10 cellular contexts compared by ENCODE assay signal in genomic region chr6:102114402-102114801, GRCh38.
DNase-seq lines count a peak whose midpoint lies in the region; ATAC-seq and TF ChIP-seq lines count a peak whose summit lies in the region.
"Had no signal": no experiment of that assay in that cellular context is flagged by ENCODE, and none has a peak within 500 bp of the region (broad histone marks: within the 10 kb centered on the region; RNA-seq: fewer than 3 reads in every experiment).

No MANE protein-coding gene starts in this region.

- H3K4me1 ChIP-seq in A673 (ENCODE audit: insufficient read depth, low read length, poor library complexity, severe bottlenecking): no peaks in the 10 kb centered on the region
- no peaks in the 10 kb centered on the region for H3K4me1 ChIP-seq in aorta (ENCODE audit: control insufficient read depth in 1 of 2, insufficient read depth in 2 of 2, low read length in 2 of 2)

- peak; percentile 65 for TF ChIP-seq CTCF in A673 (conservative IDR thresholded peaks at IDR 0.05; ENCODE audit: low read depth, low read length)

- H3K4me3 ChIP-seq in A673 (ENCODE audit: low read depth, low read length, poor library complexity, severe bottlenecking) (no peak overlapping the region), aorta (ENCODE audit: low read length in 2 of 2) (no peak overlapping the region)
- H3K4me3 ChIP-seq in Jurkat, Clone E6-1 (ENCODE audit: low read length): no peak overlapping the region

- H3K36me3 ChIP-seq in A673 (ENCODE audit: insufficient read depth, low read length, poor library complexity, severe bottlenecking) (no peaks in the 10 kb centered on the region), aorta (ENCODE audit: control insufficient read depth in 1 of 2, insufficient read depth in 2 of 2, low read length in 1 of 2) (no peaks in the 10 kb centered on the region)

- CTCF ChIA-PET in A673 (lab: Charles Lee): no interaction called here

- H3K27me3 ChIP-seq in A673 (replicated peaks; ENCODE audit: insufficient read depth, low read depth, low read length, poor library complexity): no peaks in the 10 kb centered on the region
- no peaks in the 10 kb centered on the region for H3K27me3 ChIP-seq in aorta (ENCODE audit: control insufficient read depth in 1 of 2, insufficient read depth in 2 of 2, low read length in 1 of 2)

- H3K9me3 Mint-ChIP-seq in activated T-helper 2 cell treated with anti-CD3 and anti-CD28 coated beads, Interferon-gamma antibody, Interleukin-2, Interleukin-4, amounts not matched to agents 10 μg/mL and 5 μg/mL and 100 μg/mL, durations not matched to agents 14 hours and 24 hours and 36 hours: peaks cover 9% of the 10 kb centered on the region

- H3K4me1 Mint-ChIP-seq in activated T-helper 2 cell treated with anti-CD3 and anti-CD28 coated beads, Interferon-gamma antibody, Interleukin-2, Interleukin-4, amounts not matched to agents 10 μg/mL and 5 μg/mL and 100 μg/mL, durations not matched to agents 14 hours and 24 hours and 36 hours (ENCODE audit: low read depth): no peaks in the 10 kb centered on the region

- ATAC-seq in GM19351 (IDR thresholded peaks at IDR 0.05; ENCODE audit: unreplicated experiment) (peak; percentile 79), aorta (ENCODE audit: low FRiP score) (no peak)
- ATAC-seq: left ventricle myocardium superior had no signal

- intact Hi-C loops in A673 (cut with micrococcal nuclease; ENCODE audit: unreplicated experiment): loop anchor here (10.0 kb wide), 2 partner anchors 500 to 1010 kb away; no protein-coding TSS in a partner anchor
- intact Hi-C loops in posterior cingulate gyrus (cut with DNase I): no loop called here
- intact Hi-C loops in aorta (cut with DNase I): no loop called here
- intact Hi-C loops in activated T-helper 2 cell treated with anti-CD3 and anti-CD28 coated beads, Interferon-gamma antibody, Interleukin-2, Interleukin-4, amounts not matched to agents 10 μg/mL and 5 μg/mL and 100 μg/mL, durations not matched to agents 14 hours and 24 hours and 36 hours (cut with micrococcal nuclease): no loop called here

- BruUV-seq in A673 (replicated peaks; lab: Mats Ljungman, UMichigan): no TSS peak

- no peaks in the 10 kb centered on the region for H3K36me3 Mint-ChIP-seq in activated T-helper 2 cell treated with anti-CD3 and anti-CD28 coated beads, Interferon-gamma antibody, Interleukin-2, Interleukin-4, amounts not matched to agents 10 μg/mL and 5 μg/mL and 100 μg/mL, durations not matched to agents 14 hours and 24 hours and 36 hours (ENCODE audit: low read depth)

- no peak overlapping the region for H3K4me3 Mint-ChIP-seq in activated T-helper 2 cell treated with anti-CD3 and anti-CD28 coated beads, Interferon-gamma antibody, Interleukin-2, Interleukin-4, amounts not matched to agents 10 μg/mL and 5 μg/mL and 100 μg/mL, durations not matched to agents 14 hours and 24 hours and 36 hours (ENCODE audit: low read depth)

- H3K27ac ChIP-seq in A673 (ENCODE audit: low read depth, low read length, poor library complexity, severe bottlenecking) (no peak overlapping the region), aorta (ENCODE audit: low read depth in 1 of 2, low read length in 2 of 2) (no peak overlapping the region)

- DNase-seq in A673 (ENCODE audit: low spot score) (peak; percentile 48), amniotic epithelial cell (ENCODE audit: low read depth) (peak; percentile 30), posterior cingulate gyrus (no peak), COLO668 (lab: John Stamatoyannopoulos, UW; ENCODE audit: unreplicated experiment) (no peak), aorta (no peak)
- DNase-seq in Jurkat, Clone E6-1 (ENCODE audit: low read depth, low spot score): peak; percentile 31
- DNase-seq in activated T-helper 2 cell treated with anti-CD3 and anti-CD28 coated beads, Interferon-gamma antibody, Interleukin-2, Interleukin-4, amounts not matched to agents 10 μg/mL and 5 μg/mL and 100 μg/mL, durations not matched to agents 14 hours and 24 hours and 36 hours (ENCODE audit: low spot score): no peak
- DNase-seq: activated gamma-delta T cell treated with Interleukin-2 at 50 U/mL for 16 hours, left ventricle myocardium superior had no signal

- no peaks in the 10 kb centered on the region for H3K9me3 ChIP-seq in A673 (ENCODE audit: low read depth, low read length, poor library complexity, severe bottlenecking)
- peaks cover 3% of the 10 kb centered on the region for H3K9me3 ChIP-seq in aorta (ENCODE audit: control insufficient read depth, low read length)

- H3K27ac Mint-ChIP-seq in activated T-helper 2 cell treated with anti-CD3 and anti-CD28 coated beads, Interferon-gamma antibody, Interleukin-2, Interleukin-4, amounts not matched to agents 10 μg/mL and 5 μg/mL and 100 μg/mL, durations not matched to agents 14 hours and 24 hours and 36 hours: no peak overlapping the region

- WGBS in aorta, 2 donors: 40 to 53% methylated on average over 2 of the region's 2 CpGs

- POLR2A ChIA-PET in A673 (lab: Charles Lee; ENCODE audit: low non-redundant PET): no interaction called here

- no peaks in the 10 kb centered on the region for H3K27me3 Mint-ChIP-seq in activated T-helper 2 cell treated with anti-CD3 and anti-CD28 coated beads, Interferon-gamma antibody, Interleukin-2, Interleukin-4, amounts not matched to agents 10 μg/mL and 5 μg/mL and 100 μg/mL, durations not matched to agents 14 hours and 24 hours and 36 hours (ENCODE audit: low read depth)

Comparison
In these comparisons a context has a peak if more than half of its experiments do, and no peak if none do; other contexts are left out.
1. DNase-seq: peak in A673 (single experiment), Jurkat, Clone E6-1 (single experiment) and amniotic epithelial cell (single experiment); none in posterior cingulate gyrus (0 of 10), COLO668 (single experiment), aorta (0 of 2) and activated T-helper 2 cell treated with anti-CD3 and anti-CD28 coated beads, Interferon-gamma antibody, Interleukin-2, Interleukin-4, amounts not matched to agents 10 μg/mL and 5 μg/mL and 100 μg/mL, durations not matched to agents 14 hours and 24 hours and 36 hours (single experiment).